Comparison of ENCODE assay signal across 1 cellular context in the genomic region with DNA sequence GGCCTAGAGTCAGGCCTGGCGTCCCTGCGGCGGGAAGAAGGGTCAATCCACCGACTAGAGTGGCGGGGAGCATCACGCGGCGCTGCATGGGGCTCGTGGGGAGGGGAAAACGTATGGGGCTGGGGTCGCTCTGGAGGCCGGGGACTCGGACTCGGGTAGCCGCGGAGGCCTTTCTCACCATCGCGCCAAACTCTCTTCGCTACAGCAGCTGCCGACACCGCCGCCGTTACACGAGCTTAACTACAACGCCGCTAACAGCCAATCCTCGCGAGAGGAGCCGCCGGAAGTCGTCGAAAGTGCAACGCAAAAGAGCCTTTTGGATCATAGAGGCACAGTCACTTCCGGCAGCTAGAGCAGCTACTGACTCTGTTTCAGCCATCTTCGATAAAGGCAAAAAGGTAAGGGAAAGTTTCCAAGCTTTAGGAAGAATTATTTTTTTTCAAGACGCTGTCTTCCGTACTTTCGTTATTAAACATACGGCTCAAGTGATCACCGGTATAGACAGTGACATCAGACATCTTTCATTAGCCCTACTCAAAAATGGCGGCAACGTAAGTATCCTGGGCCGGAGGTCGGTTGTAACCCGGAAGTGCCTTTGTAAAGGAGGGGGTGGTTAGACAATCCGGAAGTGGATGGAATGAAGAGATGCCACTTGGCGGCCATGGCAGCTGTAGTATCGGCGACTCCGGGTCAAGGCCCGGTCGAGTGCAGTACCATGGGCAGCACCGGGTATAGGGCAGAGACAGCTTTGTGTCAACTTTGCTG.
TF ChIP-seq lines count a peak whose summit lies in the region.

Gene ERH, minus strand, starts transcription at position 247 of the 765 bp plus-strand sequence. Its CDS starts 66 bp downstream, at position 181.
Gene SLC39A9, plus strand, starts transcription at position 640 of the 765 bp plus-strand sequence. CDS start 678 bp downstream, outside the sequence.

TF ChIP-seq in HEK293, 187 proteins besides CTCF, POLR2A, EP300 and RAD21 (continued from another document and continues in another):
- TF ChIP-seq SCRT1 (tag by site-specific recombination; IDR thresholded peaks at IDR 0.05; ENCODE audit: borderline replicate concordance), result no peak
- TF ChIP-seq ZNF146 (tag by site-specific recombination; IDR thresholded peaks at IDR 0.05), result no peak
- peak; percentile 62 for TF ChIP-seq SETDB1 (IDR thresholded peaks at IDR 0.05; ENCODE audit: insufficient read length, low read length)
- no peak for TF ChIP-seq BCL11A (tag by site-specific recombination; IDR thresholded peaks at IDR 0.05; ENCODE audit: low read depth)
- no peak for TF ChIP-seq ZNF214 (tag by site-specific recombination; IDR thresholded peaks at IDR 0.05; ENCODE audit: borderline replicate concordance)
- no peak for TF ChIP-seq ZNF488 (tag by site-specific recombination; IDR thresholded peaks at IDR 0.05)
- TF ChIP-seq ZNF830 (tag by site-specific recombination; IDR thresholded peaks at IDR 0.05; ENCODE audit: low read depth), result no peak
- TF ChIP-seq EGR2 (tag by site-specific recombination; IDR thresholded peaks at IDR 0.05; ENCODE audit: low read depth), result no peak
- TF ChIP-seq ZBTB48 (tag by site-specific recombination; IDR thresholded peaks at IDR 0.05), result no peak
- no peak for TF ChIP-seq ZNF664 (tag by site-specific recombination; IDR thresholded peaks at IDR 0.05)
- TF ChIP-seq, protein P1, sequence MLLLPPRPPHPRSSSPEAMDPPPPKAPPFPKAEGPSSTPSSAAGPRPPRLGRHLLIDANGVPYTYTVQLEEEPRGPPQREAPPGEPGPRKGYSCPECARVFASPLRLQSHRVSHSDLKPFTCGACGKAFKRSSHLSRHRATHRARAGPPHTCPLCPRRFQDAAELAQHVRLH (tag by site-specific recombination; IDR thresholded peaks at IDR 0.05), result peak; percentile 94
- no peak for TF ChIP-seq MYNN (tag by site-specific recombination; IDR thresholded peaks at IDR 0.05; ENCODE audit: borderline replicate concordance)
- no peak for TF ChIP-seq ZNF514 (tag by site-specific recombination; IDR thresholded peaks at IDR 0.05)
- no peak for TF ChIP-seq ZNF48 (tag by site-specific recombination; IDR thresholded peaks at IDR 0.05)
- TF ChIP-seq ZNF701 (tag by site-specific recombination; IDR thresholded peaks at IDR 0.05), result no peak
- no peak for TF ChIP-seq ZNF548 (tag by site-specific recombination; IDR thresholded peaks at IDR 0.05)
- TF ChIP-seq REPIN1 (tag by site-specific recombination; IDR thresholded peaks at IDR 0.05; ENCODE audit: low read depth), result no peak
- TF ChIP-seq, protein P2, sequence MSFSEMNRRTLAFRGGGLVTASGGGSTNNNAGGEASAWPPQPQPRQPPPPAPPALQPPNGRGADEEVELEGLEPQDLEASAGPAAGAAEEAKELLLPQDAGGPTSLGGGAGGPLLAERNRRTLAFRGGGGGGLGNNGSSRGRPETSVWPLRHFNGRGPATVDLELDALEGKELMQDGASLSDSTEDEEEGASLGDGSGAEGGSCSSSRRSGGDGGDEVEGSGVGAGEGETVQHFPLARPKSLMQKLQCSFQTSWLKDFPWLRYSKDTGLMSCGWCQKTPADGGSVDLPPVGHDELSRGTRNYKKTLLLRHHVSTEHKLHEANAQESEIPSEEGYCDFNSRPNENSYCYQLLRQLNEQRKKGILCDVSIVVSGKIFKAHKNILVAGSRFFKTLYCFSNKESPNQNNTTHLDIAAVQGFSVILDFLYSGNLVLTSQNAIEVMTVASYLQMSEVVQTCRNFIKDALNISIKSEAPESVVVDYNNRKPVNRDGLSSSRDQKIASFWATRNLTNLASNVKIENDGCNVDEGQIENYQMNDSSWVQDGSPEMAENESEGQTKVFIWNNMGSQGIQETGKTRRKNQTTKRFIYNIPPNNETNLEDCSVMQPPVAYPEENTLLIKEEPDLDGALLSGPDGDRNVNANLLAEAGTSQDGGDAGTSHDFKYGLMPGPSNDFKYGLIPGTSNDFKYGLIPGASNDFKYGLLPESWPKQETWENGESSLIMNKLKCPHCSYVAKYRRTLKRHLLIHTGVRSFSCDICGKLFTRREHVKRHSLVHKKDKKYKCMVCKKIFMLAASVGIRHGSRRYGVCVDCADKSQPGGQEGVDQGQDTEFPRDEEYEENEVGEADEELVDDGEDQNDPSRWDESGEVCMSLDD (tag by site-specific recombination; IDR thresholded peaks at IDR 0.05), result no peak
- no peak for TF ChIP-seq GLIS2 (tag by site-specific recombination; IDR thresholded peaks at IDR 0.05)
- TF ChIP-seq, protein P3, sequence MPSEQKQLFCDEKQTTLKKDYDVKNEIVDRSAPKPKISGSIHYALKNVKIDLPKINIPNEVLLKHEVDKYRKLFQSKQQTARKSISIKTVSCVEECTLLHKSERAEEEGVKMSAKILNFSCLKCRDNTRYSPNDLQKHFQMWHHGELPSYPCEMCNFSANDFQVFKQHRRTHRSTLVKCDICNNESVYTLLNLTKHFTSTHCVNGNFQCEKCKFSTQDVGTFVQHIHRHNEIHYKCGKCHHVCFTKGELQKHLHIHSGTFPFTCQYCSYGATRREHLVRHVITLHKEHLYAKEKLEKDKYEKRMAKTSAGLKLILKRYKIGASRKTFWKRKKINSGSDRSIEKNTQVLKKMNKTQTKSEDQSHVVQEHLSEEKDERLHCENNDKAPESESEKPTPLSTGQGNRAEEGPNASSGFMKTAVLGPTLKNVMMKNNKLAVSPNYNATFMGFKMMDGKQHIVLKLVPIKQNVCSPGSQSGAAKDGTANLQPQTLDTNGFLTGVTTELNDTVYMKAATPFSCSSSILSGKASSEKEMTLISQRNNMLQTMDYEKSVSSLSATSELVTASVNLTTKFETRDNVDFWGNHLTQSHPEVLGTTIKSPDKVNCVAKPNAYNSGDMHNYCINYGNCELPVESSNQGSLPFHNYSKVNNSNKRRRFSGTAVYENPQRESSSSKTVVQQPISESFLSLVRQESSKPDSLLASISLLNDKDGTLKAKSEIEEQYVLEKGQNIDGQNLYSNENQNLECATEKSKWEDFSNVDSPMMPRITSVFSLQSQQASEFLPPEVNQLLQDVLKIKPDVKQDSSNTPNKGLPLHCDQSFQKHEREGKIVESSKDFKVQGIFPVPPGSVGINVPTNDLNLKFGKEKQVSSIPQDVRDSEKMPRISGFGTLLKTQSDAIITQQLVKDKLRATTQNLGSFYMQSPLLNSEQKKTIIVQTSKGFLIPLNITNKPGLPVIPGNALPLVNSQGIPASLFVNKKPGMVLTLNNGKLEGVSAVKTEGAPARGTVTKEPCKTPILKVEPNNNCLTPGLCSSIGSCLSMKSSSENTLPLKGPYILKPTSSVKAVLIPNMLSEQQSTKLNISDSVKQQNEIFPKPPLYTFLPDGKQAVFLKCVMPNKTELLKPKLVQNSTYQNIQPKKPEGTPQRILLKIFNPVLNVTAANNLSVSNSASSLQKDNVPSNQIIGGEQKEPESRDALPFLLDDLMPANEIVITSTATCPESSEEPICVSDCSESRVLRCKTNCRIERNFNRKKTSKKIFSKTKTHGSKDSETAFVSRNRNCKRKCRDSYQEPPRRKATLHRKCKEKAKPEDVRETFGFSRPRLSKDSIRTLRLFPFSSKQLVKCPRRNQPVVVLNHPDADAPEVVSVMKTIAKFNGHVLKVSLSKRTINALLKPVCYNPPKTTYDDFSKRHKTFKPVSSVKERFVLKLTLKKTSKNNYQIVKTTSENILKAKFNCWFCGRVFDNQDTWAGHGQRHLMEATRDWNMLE (tag by site-specific recombination; conservative IDR thresholded peaks at IDR 0.05; ENCODE audit: low read depth), result peak; percentile 100
- TF ChIP-seq GLI2 (tag by site-specific recombination; IDR thresholded peaks at IDR 0.05; ENCODE audit: borderline replicate concordance, low read depth), result no peak
- TF ChIP-seq ZNF571 (tag by site-specific recombination; IDR thresholded peaks at IDR 0.05), result no peak
- TF ChIP-seq, protein P4, sequence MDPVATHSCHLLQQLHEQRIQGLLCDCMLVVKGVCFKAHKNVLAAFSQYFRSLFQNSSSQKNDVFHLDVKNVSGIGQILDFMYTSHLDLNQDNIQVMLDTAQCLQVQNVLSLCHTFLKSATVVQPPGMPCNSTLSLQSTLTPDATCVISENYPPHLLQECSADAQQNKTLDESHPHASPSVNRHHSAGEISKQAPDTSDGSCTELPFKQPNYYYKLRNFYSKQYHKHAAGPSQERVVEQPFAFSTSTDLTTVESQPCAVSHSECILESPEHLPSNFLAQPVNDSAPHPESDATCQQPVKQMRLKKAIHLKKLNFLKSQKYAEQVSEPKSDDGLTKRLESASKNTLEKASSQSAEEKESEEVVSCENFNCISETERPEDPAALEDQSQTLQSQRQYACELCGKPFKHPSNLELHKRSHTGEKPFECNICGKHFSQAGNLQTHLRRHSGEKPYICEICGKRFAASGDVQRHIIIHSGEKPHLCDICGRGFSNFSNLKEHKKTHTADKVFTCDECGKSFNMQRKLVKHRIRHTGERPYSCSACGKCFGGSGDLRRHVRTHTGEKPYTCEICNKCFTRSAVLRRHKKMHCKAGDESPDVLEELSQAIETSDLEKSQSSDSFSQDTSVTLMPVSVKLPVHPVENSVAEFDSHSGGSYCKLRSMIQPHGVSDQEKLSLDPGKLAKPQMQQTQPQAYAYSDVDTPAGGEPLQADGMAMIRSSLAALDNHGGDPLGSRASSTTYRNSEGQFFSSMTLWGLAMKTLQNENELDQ (tag by site-specific recombination; IDR thresholded peaks at IDR 0.05; ENCODE audit: low read depth), result no peak
- TF ChIP-seq ZNF423 (tag by site-specific recombination; IDR thresholded peaks at IDR 0.05), result no peak
- TF ChIP-seq ZNF416 (tag by site-specific recombination; IDR thresholded peaks at IDR 0.05), result no peak
- TF ChIP-seq, protein P5, sequence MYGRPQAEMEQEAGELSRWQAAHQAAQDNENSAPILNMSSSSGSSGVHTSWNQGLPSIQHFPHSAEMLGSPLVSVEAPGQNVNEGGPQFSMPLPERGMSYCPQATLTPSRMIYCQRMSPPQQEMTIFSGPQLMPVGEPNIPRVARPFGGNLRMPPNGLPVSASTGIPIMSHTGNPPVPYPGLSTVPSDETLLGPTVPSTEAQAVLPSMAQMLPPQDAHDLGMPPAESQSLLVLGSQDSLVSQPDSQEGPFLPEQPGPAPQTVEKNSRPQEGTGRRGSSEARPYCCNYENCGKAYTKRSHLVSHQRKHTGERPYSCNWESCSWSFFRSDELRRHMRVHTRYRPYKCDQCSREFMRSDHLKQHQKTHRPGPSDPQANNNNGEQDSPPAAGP (tag by site-specific recombination; IDR thresholded peaks at IDR 0.05), result no peak; the same call in 1 of the 2 replicates
- no peak for TF ChIP-seq ZNF404 (tag by site-specific recombination; IDR thresholded peaks at IDR 0.05)
- peak; percentile 59 for TF ChIP-seq ZBTB26 (tag by site-specific recombination; optimal IDR thresholded peaks at IDR 0.05)
- TF ChIP-seq ZBTB20 (tag by site-specific recombination; IDR thresholded peaks at IDR 0.05), result no peak
- peak; percentile 80 for TF ChIP-seq ZEB2 (tag by site-specific recombination; IDR thresholded peaks at IDR 0.05)
- TF ChIP-seq, protein P6, sequence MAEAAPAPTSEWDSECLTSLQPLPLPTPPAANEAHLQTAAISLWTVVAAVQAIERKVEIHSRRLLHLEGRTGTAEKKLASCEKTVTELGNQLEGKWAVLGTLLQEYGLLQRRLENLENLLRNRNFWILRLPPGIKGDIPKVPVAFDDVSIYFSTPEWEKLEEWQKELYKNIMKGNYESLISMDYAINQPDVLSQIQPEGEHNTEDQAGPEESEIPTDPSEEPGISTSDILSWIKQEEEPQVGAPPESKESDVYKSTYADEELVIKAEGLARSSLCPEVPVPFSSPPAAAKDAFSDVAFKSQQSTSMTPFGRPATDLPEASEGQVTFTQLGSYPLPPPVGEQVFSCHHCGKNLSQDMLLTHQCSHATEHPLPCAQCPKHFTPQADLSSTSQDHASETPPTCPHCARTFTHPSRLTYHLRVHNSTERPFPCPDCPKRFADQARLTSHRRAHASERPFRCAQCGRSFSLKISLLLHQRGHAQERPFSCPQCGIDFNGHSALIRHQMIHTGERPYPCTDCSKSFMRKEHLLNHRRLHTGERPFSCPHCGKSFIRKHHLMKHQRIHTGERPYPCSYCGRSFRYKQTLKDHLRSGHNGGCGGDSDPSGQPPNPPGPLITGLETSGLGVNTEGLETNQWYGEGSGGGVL (tag by site-specific recombination; IDR thresholded peaks at IDR 0.05), result no peak
- no peak for TF ChIP-seq ZNF426 (tag by site-specific recombination; IDR thresholded peaks at IDR 0.05)
- TF ChIP-seq ZNF274 (IDR thresholded peaks at IDR 0.05; ENCODE audit: low read length), result no peak
- no peak for TF ChIP-seq ZNF274 (tag by site-specific recombination; IDR thresholded peaks at IDR 0.05; ENCODE audit: borderline replicate concordance)
- no peak for TF ChIP-seq ZSCAN23 (tag by site-specific recombination; IDR thresholded peaks at IDR 0.05)
- TF ChIP-seq ZNF114 (tag by site-specific recombination; IDR thresholded peaks at IDR 0.05), result no peak
- TF ChIP-seq TRIM28 (IDR thresholded peaks at IDR 0.05; ENCODE audit: borderline replicate concordance, low read length), result peak; percentile 82; the same call in 1 of the 2 replicates
- TF ChIP-seq, protein P7, sequence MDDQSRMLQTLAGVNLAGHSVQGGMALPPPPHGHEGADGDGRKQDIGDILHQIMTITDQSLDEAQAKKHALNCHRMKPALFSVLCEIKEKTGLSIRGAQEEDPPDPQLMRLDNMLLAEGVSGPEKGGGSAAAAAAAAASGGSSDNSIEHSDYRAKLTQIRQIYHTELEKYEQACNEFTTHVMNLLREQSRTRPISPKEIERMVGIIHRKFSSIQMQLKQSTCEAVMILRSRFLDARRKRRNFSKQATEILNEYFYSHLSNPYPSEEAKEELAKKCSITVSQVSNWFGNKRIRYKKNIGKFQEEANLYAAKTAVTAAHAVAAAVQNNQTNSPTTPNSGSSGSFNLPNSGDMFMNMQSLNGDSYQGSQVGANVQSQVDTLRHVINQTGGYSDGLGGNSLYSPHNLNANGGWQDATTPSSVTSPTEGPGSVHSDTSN (CRISPR knock-in tag; IDR thresholded peaks at IDR 0.05), result no peak
